In the genomic region with DNA sequence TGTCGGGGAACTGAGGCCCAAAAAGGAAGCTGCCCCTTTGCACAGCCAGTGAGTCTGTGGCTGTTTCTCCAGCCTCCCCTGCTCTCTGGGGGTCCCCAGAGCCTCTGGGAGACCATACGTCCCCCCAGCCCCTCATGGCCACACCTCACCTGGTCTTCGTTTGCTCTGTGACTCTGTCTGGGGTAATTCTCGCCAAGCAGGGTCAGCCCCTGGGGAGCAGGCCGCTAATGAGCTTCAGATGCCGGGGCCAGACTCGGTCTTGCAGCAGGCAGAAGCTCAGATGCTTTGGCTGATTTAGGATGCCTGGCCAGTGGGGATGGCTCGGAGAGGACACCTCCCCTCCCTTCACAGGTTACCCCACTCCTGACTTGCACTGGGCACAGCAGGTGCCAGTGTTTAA, we compare ENCODE assay signal across 20 cellular contexts. TPM values are rescaled to one million over a fixed set of nuclear protein-coding genes. Genes with fewer than 3 reads are reported as not detected.
DNase-seq lines count a peak whose midpoint lies in the region; ATAC-seq and TF ChIP-seq lines count a peak whose summit lies in the region.
"Had no signal": no experiment of that assay in that cellular context is flagged by ENCODE, and none has a peak within 500 bp of the region (broad histone marks: within the 10 kb centered on the region; RNA-seq: fewer than 3 reads in every experiment).

No MANE protein-coding gene starts in this region.

- peaks cover 34 to 64% (median 53%) of the 10 kb centered on the region in 10 experiments for H3K4me1 ChIP-seq in BLaER1 treated with 17β-estradiol and CSF1 and Interleukin-3, amounts not matched to agents 10 nM and 100 nM

- H3K27me3 Mint-ChIP-seq in T-helper 17 cell (peaks cover 12% of the 10 kb centered on the region), neural crest cell (ENCODE audit: low read depth) (peaks cover 7% of the 10 kb centered on the region), WTC11 (ENCODE audit: low read depth) (peaks cover 5% of the 10 kb centered on the region)
- H3K27me3 Mint-ChIP-seq: IgD-negative memory B cell had no signal

- H3K36me3 Mint-ChIP-seq in T-helper 17 cell (ENCODE audit: low read depth) (no peaks in the 10 kb centered on the region), neural crest cell (ENCODE audit: low read depth) (peaks cover 1% of the 10 kb centered on the region), WTC11 (no peaks in the 10 kb centered on the region)
- H3K36me3 Mint-ChIP-seq: CD4-positive, CD25-positive, alpha-beta regulatory T cell; IgD-negative memory B cell had no signal

- ATAC-seq in T-helper 17 cell, result no peak
- no peak for ATAC-seq in WTC11
- ATAC-seq in HG03280 (IDR thresholded peaks at IDR 0.05; ENCODE audit: unreplicated experiment), result no peak
- ATAC-seq: Panc1 had no signal

- no peak overlapping the region; a peak in 1 of 22 replicates for H3K9ac ChIP-seq in BLaER1 treated with 17β-estradiol and CSF1 and Interleukin-3, amounts not matched to agents 10 nM and 100 nM

- POLR2A ChIA-PET in WTC11 (lab: Charles Lee), result no interaction called here

- TF ChIP-seq CTCF in neural crest cell (conservative IDR thresholded peaks at IDR 0.05) (no peak), WTC11 (IDR thresholded peaks at IDR 0.05) (no peak)

- H3K9me3 Mint-ChIP-seq in neural crest cell (no peaks in the 10 kb centered on the region), WTC11 (no peaks in the 10 kb centered on the region)

- no peak overlapping the region for H3K4me3 ChIP-seq in BLaER1 treated with 17β-estradiol and CSF1 and Interleukin-3, amounts not matched to agents 10 nM and 100 nM
- H3K4me3 ChIP-seq: HAP-1 had no signal

- no peaks in the 10 kb centered on the region for H4K20me1 ChIP-seq in BLaER1 treated with 17β-estradiol and CSF1 and Interleukin-3, amounts not matched to agents 10 nM and 100 nM

- H3K4me3 Mint-ChIP-seq in T-helper 17 cell, result no peak overlapping the region
- peak overlapping the region; percentile 73 for H3K4me3 Mint-ChIP-seq in neural crest cell
- no peak overlapping the region for H3K4me3 Mint-ChIP-seq in WTC11

- no peaks in the 10 kb centered on the region for H3K9me3 ChIP-seq in BLaER1 treated with 17β-estradiol and CSF1 and Interleukin-3, amounts not matched to agents 10 nM and 100 nM (replicated peaks in 1 of 11)
- no peaks in the 10 kb centered on the region for H3K9me3 ChIP-seq in T-helper 17 cell (ENCODE audit: control insufficient read depth, low read length, poor library complexity, severe bottlenecking)
- H3K9me3 ChIP-seq: HAP-1 had no signal

- no peak overlapping the region for H3K27ac ChIP-seq in BLaER1 treated with 17β-estradiol and CSF1 and Interleukin-3, amounts not matched to agents 10 nM and 100 nM

- peak; percentile 39 for DNase-seq in AG20443 (ENCODE audit: low spot score)
- DNase-seq in T-helper 17 cell, result no peak
- DNase-seq in neural crest cell (ENCODE audit: low read depth, low spot score), result no peak
- DNase-seq in WTC11 (ENCODE audit: low spot score), result no peak
- DNase-seq in activated CD4-positive, alpha-beta T cell treated with anti-CD3 and anti-CD28 coated beads for 48 hours, result no peak
- DNase-seq: AML-193; CD4-positive, CD25-positive, alpha-beta regulatory T cell; COR-L47; GDM1; Kasumi-1; NCI-H1092; NCI-H1436 treated with DMSO at 0.1 percent for 48 hours; NCI-H2029; NCI-H2171; NCI-H526 had no signal

- peak overlapping the region; percentile 8 for H3K27ac Mint-ChIP-seq in T-helper 17 cell
- H3K27ac Mint-ChIP-seq in neural crest cell (ENCODE audit: unreplicated experiment), result no peak overlapping the region
- H3K27ac Mint-ChIP-seq in WTC11, result no peak overlapping the region

- H3K4me2 ChIP-seq in BLaER1 treated with 17β-estradiol and CSF1 and Interleukin-3, amounts not matched to agents 10 nM and 100 nM, result peak overlapping the region in 9 of 11 experiments; percentile 3 to 99 (median 97); a peak in 15 of 22 replicates

- H3K36me3 ChIP-seq in BLaER1 treated with 17β-estradiol and CSF1 and Interleukin-3, amounts not matched to agents 10 nM and 100 nM, result no peaks in the 10 kb centered on the region
- H3K36me3 ChIP-seq: HAP-1 had no signal

- H3K4me1 Mint-ChIP-seq in T-helper 17 cell, result peaks cover 28% of the 10 kb centered on the region
- peaks cover 13% of the 10 kb centered on the region for H3K4me1 Mint-ChIP-seq in neural crest cell
- H3K4me1 Mint-ChIP-seq in WTC11, result peaks cover 8% of the 10 kb centered on the region

- peaks cover 0 to 15% (median 5%) of the 10 kb centered on the region in 11 experiments; a peak in 9 of 22 replicates for H3K27me3 ChIP-seq in BLaER1 treated with 17β-estradiol and CSF1 and Interleukin-3, amounts not matched to agents 10 nM and 100 nM

- CTCF ChIA-PET in WTC11 (lab: Charles Lee), result interaction anchor here (0.8 to 3.3 kb wide), 3 partner anchors 12 to 22 kb away, joined by 3 to 33 read pairs (median 4); no protein-coding TSS in a partner anchor

TF ChIP-seq in WTC11, 78 proteins besides CTCF, POLR2A, EP300 and RAD21:
- TF ChIP-seq, protein P1, sequence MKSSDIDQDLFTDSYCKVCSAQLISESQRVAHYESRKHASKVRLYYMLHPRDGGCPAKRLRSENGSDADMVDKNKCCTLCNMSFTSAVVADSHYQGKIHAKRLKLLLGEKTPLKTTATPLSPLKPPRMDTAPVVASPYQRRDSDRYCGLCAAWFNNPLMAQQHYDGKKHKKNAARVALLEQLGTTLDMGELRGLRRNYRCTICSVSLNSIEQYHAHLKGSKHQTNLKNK (CRISPR knock-in tag; IDR thresholded peaks at IDR 0.05), result no peak

RNA-seq across cellular contexts. Expression of a gene that starts 24.1 kb away (rescaled TPM):
- 1 to 10 TPM in 1 of 2 donors, under 1 TPM in 1; 0.57 to 2.1 TPM for total RNA-seq in T-helper 17 cell
- total RNA-seq in neural crest cell, result 0.16 and 0.19 TPM in 2 replicates
- total RNA-seq in WTC11 (2021), result 0.32 to 0.89 TPM (median 0.79 TPM) in 3 replicates
- total RNA-seq: CD4-positive, CD25-positive, alpha-beta regulatory T cell had no signal
